Comparison of ENCODE assay signal across 17 cellular contexts in genomic region chr9:93202919-93203712, GRCh38. TPM values are rescaled to one million over a fixed set of nuclear protein-coding genes. Genes with fewer than 3 reads are reported as not detected.
A peak's percentile ranks its signal among the peaks of the same experiment; 100 is the strongest.
DNase-seq lines count a peak whose midpoint lies in the region; ATAC-seq, FAIRE-seq and TF ChIP-seq lines count a peak whose summit lies in the region.
"Had no signal": no experiment of that assay in that cellular context is flagged by ENCODE, and none has a peak within 500 bp of the region (broad histone marks: within the 10 kb centered on the region; RNA-seq: fewer than 3 reads in every experiment).

No MANE protein-coding gene starts in this region.

- POLR2A ChIA-PET in HepG2 (lab: Yijun Ruan, JAX) = interaction anchor here (1.4 kb wide), 1 partner anchor 33 kb away, joined by 3 read pairs; no protein-coding TSS in a partner anchor

- TF ChIP-seq RAD21 in HepG2 (CRISPR knock-in tag; IDR thresholded peaks at IDR 0.05) = no peak

- in situ Hi-C loops in HepG2 (cut with HindIII; ENCODE audit: extremely low pct_ligation_motif_present, low pct_unique_long_range_greater_than_20kb) = no loop called here

- peak overlapping the region; percentile 40 to 77 (median 55) for H3K4me3 ChIP-seq in HepG2 (replicated peaks in 1 of 3; ENCODE audit: insufficient read depth in 1 of 3, low read depth in 2 of 3, low read length in 3 of 3)
- H3K4me3 ChIP-seq in stomach = no peak overlapping the region
- H3K4me3 ChIP-seq: skin epidermis had no signal

- ATAC-seq in HepG2 (no peak), HG03108 (IDR thresholded peaks at IDR 0.05; ENCODE audit: unreplicated experiment) (no peak)
- ATAC-seq: SK-N-SH treated with all-trans-retinoic acid at 6 μM for 48 hours; stimulated activated naive CD8-positive, alpha-beta T cell treated with anti-CD3 and anti-CD28 coated beads, Interleukin-15, Interleukin-2, amounts not matched to agents 100 U/mL and 50 U/mL, for 24 hours had no signal

- H3K27me3 ChIP-seq in HepG2 (ENCODE audit: control insufficient read depth in 1 of 2, insufficient read depth in 2 of 2, low read length in 2 of 2) = no peaks in the 10 kb centered on the region
- no peaks in the 10 kb centered on the region for H3K27me3 ChIP-seq in stomach

- TF ChIP-seq POLR2A in HepG2 (IDR thresholded peaks at IDR 0.05; ENCODE audit: insufficient read depth in 1 of 2, low read depth in 2 of 2, low read length in 2 of 2) (no peak), stomach (IDR thresholded peaks at IDR 0.05) (no peak)

- CTCF ChIA-PET in HepG2 (lab: Yijun Ruan, JAX; ENCODE audit: low intra/inter-chr PET ratio, low total read pairs) = no interaction called here

- TF ChIP-seq CTCF in HepG2 (CRISPR knock-in tag; IDR thresholded peaks at IDR 0.05) = no peak
- no peak for TF ChIP-seq CTCF in stomach (IDR thresholded peaks at IDR 0.05)

- no peak overlapping the region for H2AFZ ChIP-seq in HepG2 (ENCODE audit: low read length)

- TF ChIP-seq EP300 in HepG2 (IDR thresholded peaks at IDR 0.05; ENCODE audit: low read depth in 2 of 2, low read length in 2 of 2) = no peak
- no peak for TF ChIP-seq EP300 in HepG2 (CRISPR knock-in tag; IDR thresholded peaks at IDR 0.05; ENCODE audit: borderline replicate concordance)
- TF ChIP-seq EP300 in stomach (IDR thresholded peaks at IDR 0.05) = no peak

- H3K4me1 ChIP-seq in HepG2 (ENCODE audit: insufficient read depth, low read length) (peaks cover 99% of the 10 kb centered on the region), stomach (peaks cover 49 to 86% (median 66%) of the 10 kb centered on the region in 4 donors)

- no TSS peak for BruUV-seq in HepG2 (replicated peaks; lab: Mats Ljungman, UMichigan)

- intact Hi-C loops in HepG2 (cut with micrococcal nuclease; ENCODE audit: unreplicated experiment) = no loop called here
- intact Hi-C loops in stomach (cut with DNase I; ENCODE audit: low total_unique reads) = no loop called here

- peak overlapping the region; percentile 95 for H3K4me2 ChIP-seq in HepG2 (ENCODE audit: low read depth, low read length)
- H3K4me2 ChIP-seq: KMS-11 had no signal

- DNase-seq in NCI-H82 (lab: John Stamatoyannopoulos, UW) = peak; percentile 89
- DNase-seq in caudate nucleus (lab: John Stamatoyannopoulos, UW) = no peak
- no peak for DNase-seq in HepG2 (ENCODE audit: low spot score)
- DNase-seq in stomach = no peak
- no peak for DNase-seq in NOMO-1 (lab: John Stamatoyannopoulos, UW; ENCODE audit: unreplicated experiment in 2 of 2)
- DNase-seq in putamen (ENCODE audit: low spot score) = no peak
- DNase-seq: activated effector memory CD4-positive, alpha-beta T cell treated with anti-CD3 and anti-CD28 coated beads, Interleukin-2, amount 50 U/mL, for 16 hours; CD4-positive, CD25-positive, alpha-beta regulatory T cell; EL; HCEC 1CT; stimulated activated naive CD8-positive, alpha-beta T cell treated with anti-CD3 and anti-CD28 coated beads, Interleukin-15, Interleukin-2, amounts not matched to agents 100 U/mL and 50 U/mL, for 24 hours had no signal

- H3K36me3 ChIP-seq in HepG2 (replicated peaks in 1 of 2; ENCODE audit: control insufficient read depth in 1 of 2, insufficient read depth in 2 of 2, low read length in 2 of 2) = no peaks in the 10 kb centered on the region
- H3K36me3 ChIP-seq in stomach = no peaks in the 10 kb centered on the region

- H3K79me2 ChIP-seq in HepG2 (ENCODE audit: insufficient read depth, low read length) = peaks cover 80% of the 10 kb centered on the region

- H3K9me3 ChIP-seq in HepG2 (ENCODE audit: low read length) (no peaks in the 10 kb centered on the region), stomach (no peaks in the 10 kb centered on the region)

- peak; percentile 37 for FAIRE-seq in HepG2 (lab: Jason Lieb, UNC)
- FAIRE-seq: astrocyte had no signal

- peak overlapping the region; percentile 21 for H3K27ac ChIP-seq in caudate nucleus (ENCODE audit: low read depth, low read length)
- peak overlapping the region; percentile 95 for H3K27ac ChIP-seq in HepG2 (ENCODE audit: extremely low read length, insufficient read depth, low read length)
- H3K27ac ChIP-seq in stomach = peak overlapping the region in 4 of 5 donors; percentile 61 to 80 (median 71)
- H3K27ac ChIP-seq: KMS-11, skin epidermis had no signal

- 27% methylated on average over 8 of the region's 13 CpGs for WGBS in HepG2 (ENCODE audit: low lambda C conversion rate)
- WGBS in stomach, 5 donors = 80 to 89% (median 88%) methylated on average over 11 to 13 of the region's 13 CpGs

- H3K9ac ChIP-seq in HepG2 (ENCODE audit: insufficient read depth, low read depth, low read length) = peak overlapping the region; percentile 93
- H3K9ac ChIP-seq: KMS-11 had no signal

- peaks cover 3% of the 10 kb centered on the region; the same call in 1 of the 2 replicates for H4K20me1 ChIP-seq in HepG2 (ENCODE audit: insufficient read depth, low read length)

TF ChIP-seq in HepG2, 621 proteins besides CTCF, POLR2A, EP300 and RAD21 (continues in another document):
- TF ChIP-seq SAP130 (CRISPR knock-in tag; IDR thresholded peaks at IDR 0.05; ENCODE audit: low read depth) (0 out of 2 replicates have a peak, but pooled peaks have one; percentile 17), RFXANK (CRISPR knock-in tag; IDR thresholded peaks at IDR 0.05) (no peak), ZXDC (CRISPR knock-in tag; IDR thresholded peaks at IDR 0.05) (no peak), MED1 (CRISPR knock-in tag; IDR thresholded peaks at IDR 0.05) (0 out of 2 replicates have a peak, but pooled peaks have one; percentile 10), HNRNPH1 (optimal IDR thresholded peaks at IDR 0.05; ENCODE audit: low read depth, low read length) (no peak)

RNA-seq across cellular contexts. Expression of gene WNK2, which starts 19.2 kb away (rescaled TPM):
- total RNA-seq in HepG2 (2016; rRNA removed; fragmentation: Illumina TruSeq; extraction: Trizol) (10.5 and 16.6 TPM in 2 replicates), stomach (100 to 1,000 TPM in 2 of 5 donors, 10 to 100 TPM in 2, 1 to 10 TPM in 1; 1.2 to 700 (median 33.5) TPM)
- 2.8 and 5.4 TPM in 2 replicates for total RNA-seq in HepG2 (2016; cell fraction: cytosol; rRNA removed; fragmentation: Illumina TruSeq; extraction: Trizol; ENCODE audit: low read depth)
- total RNA-seq in HepG2 (2016; cell fraction: insoluble cytoplasmic fraction; rRNA removed; fragmentation: Illumina TruSeq; extraction: Trizol) = 7.9 and 14.6 TPM in 2 replicates
- 9.4 and 9.8 TPM in 2 replicates for total RNA-seq in HepG2 (2016; cell fraction: membrane; rRNA removed; fragmentation: Illumina TruSeq; extraction: Trizol)
- total RNA-seq in HepG2 (2016; cell fraction: nucleus; rRNA removed; fragmentation: Illumina TruSeq; extraction: Trizol) = 21.0 and 29.3 TPM in 2 replicates
- polyA plus RNA-seq in HepG2 (2011; rRNA removed) (11.4 and 12.0 TPM in 2 replicates), stomach (10 to 100 TPM in 1 of 3 donors, 1 to 10 TPM in 2; 2.9 to 13.8 (median 8.8) TPM)
- 3.1 and 5.3 TPM in 2 replicates for polyA plus RNA-seq in HepG2 (2011; cell fraction: cytosol; rRNA removed)
- 98.4 and 126 TPM in 2 replicates for polyA plus RNA-seq in HepG2 (2011; cell fraction: nucleus; rRNA removed)
- polyA plus RNA-seq in HepG2 (2012) = 29.1 and 39.4 TPM in 2 replicates
- 3.2 and 4.2 TPM in 2 replicates for polyA plus RNA-seq in HepG2 (2016; cell fraction: cytosol; fragmentation: Illumina TruSeq; extraction: Trizol; ENCODE audit: low read depth)
- polyA plus RNA-seq in HepG2 (2016; cell fraction: insoluble cytoplasmic fraction; fragmentation: Illumina TruSeq; extraction: Trizol; ENCODE audit: low read depth) = 18.9 and 27.7 TPM in 2 replicates
- 4.9 and 6.5 TPM in 2 replicates for polyA plus RNA-seq in HepG2 (2016; cell fraction: membrane; fragmentation: Illumina TruSeq; extraction: Trizol; ENCODE audit: low read depth)
- polyA plus RNA-seq in HepG2 (2016; cell fraction: nucleus; fragmentation: Illumina TruSeq; extraction: Trizol; ENCODE audit: insufficient read depth, low read depth) = 87.2 and 94.8 TPM in 2 replicates
- polyA minus RNA-seq in HepG2 (2011; rRNA and poly(A)+ RNA removed; ENCODE audit: low replicate concordance) = 8.4 and 22.7 TPM in 2 replicates
- 15.8 and 17.9 TPM in 2 replicates for polyA minus RNA-seq in HepG2 (2011; cell fraction: cytosol; rRNA and poly(A)+ RNA removed)
- 32.8 and 40.0 TPM in 2 replicates for polyA minus RNA-seq in HepG2 (2011; cell fraction: nucleus; rRNA and poly(A)+ RNA removed)
- total RNA-seq: lung microvascular endothelial cell had no signal
- polyA plus RNA-seq: CD4-positive, CD25-positive, alpha-beta regulatory T cell had no signal

Comparison
In these comparisons a context has a peak if more than half of its experiments do, and no peak if none do; other contexts are left out.
1. H3K27ac ChIP-seq: peak in every context shown above with its lines; median percentile 95 in HepG2; 71 in stomach; 21 in caudate nucleus.
2. H3K4me3 ChIP-seq: peak in HepG2 (3 of 3); none in stomach (0 of 4).